1 cellular context compared by ENCODE assay signal in genomic region chr4:24799544-24800272, GRCh38.
A peak's percentile ranks its signal among the peaks of the same experiment; 100 is the strongest.
TF ChIP-seq lines count a peak whose summit lies in the region.

No MANE protein-coding gene starts in this region.

TF ChIP-seq in WTC11, 78 proteins besides CTCF, POLR2A, EP300 and RAD21 (continued from another document):
- TF ChIP-seq ZNF281 (CRISPR knock-in tag; IDR thresholded peaks at IDR 0.05) (no peak), MXD4 (CRISPR knock-in tag; IDR thresholded peaks at IDR 0.05; ENCODE audit: borderline replicate concordance) (no peak), TEAD1 (CRISPR knock-in tag; IDR thresholded peaks at IDR 0.05) (peak; percentile 62; the same call in 1 of the 2 replicates), ZSCAN18 (CRISPR knock-in tag; IDR thresholded peaks at IDR 0.05) (no peak), ZNF121 (CRISPR knock-in tag; IDR thresholded peaks at IDR 0.05) (no peak; the same call in 1 of the 2 replicates), ATF1 (CRISPR knock-in tag; IDR thresholded peaks at IDR 0.05) (no peak), ZBTB21 (CRISPR knock-in tag; IDR thresholded peaks at IDR 0.05; ENCODE audit: borderline replicate concordance) (0 out of 2 replicates have a peak, but pooled peaks have one; percentile 32), TCF7 (CRISPR knock-in tag; IDR thresholded peaks at IDR 0.05; ENCODE audit: low read depth) (0 out of 2 replicates have a peak, but pooled peaks have one; percentile 56), TP53 (CRISPR knock-in tag; IDR thresholded peaks at IDR 0.05) (0 out of 2 replicates have a peak, but pooled peaks have one; percentile 57), TEAD4 (CRISPR knock-in tag; IDR thresholded peaks at IDR 0.05) (no peak), JUN (CRISPR knock-in tag; IDR thresholded peaks at IDR 0.05) (peak; percentile 47; the same call in 1 of the 2 replicates), ZNF317 (CRISPR knock-in tag; IDR thresholded peaks at IDR 0.05; ENCODE audit: borderline replicate concordance, low read depth) (peak; percentile 42; the same call in 1 of the 2 replicates), GRHL2 (CRISPR knock-in tag; IDR thresholded peaks at IDR 0.05; ENCODE audit: insufficient replicate concordance, severe bottlenecking) (no peak), FOXP1 (CRISPR knock-in tag; IDR thresholded peaks at IDR 0.05; ENCODE audit: borderline replicate concordance) (peak; percentile 89; the same call in 1 of the 2 replicates), EMX1 (CRISPR knock-in tag; IDR thresholded peaks at IDR 0.05) (no peak), JAZF1 (CRISPR knock-in tag; IDR thresholded peaks at IDR 0.05) (no peak), RORB (CRISPR knock-in tag; IDR thresholded peaks at IDR 0.05) (no peak), ZNF423 (CRISPR knock-in tag; IDR thresholded peaks at IDR 0.05) (no peak), ZNF232 (CRISPR knock-in tag; IDR thresholded peaks at IDR 0.05) (no peak), STAT6 (CRISPR knock-in tag; conservative IDR thresholded peaks at IDR 0.05; ENCODE audit: low read depth) (no peak), NFE2L1 (CRISPR knock-in tag; IDR thresholded peaks at IDR 0.05) (0 out of 2 replicates have a peak, but pooled peaks have one; percentile 38)
- TF ChIP-seq, protein P1, sequence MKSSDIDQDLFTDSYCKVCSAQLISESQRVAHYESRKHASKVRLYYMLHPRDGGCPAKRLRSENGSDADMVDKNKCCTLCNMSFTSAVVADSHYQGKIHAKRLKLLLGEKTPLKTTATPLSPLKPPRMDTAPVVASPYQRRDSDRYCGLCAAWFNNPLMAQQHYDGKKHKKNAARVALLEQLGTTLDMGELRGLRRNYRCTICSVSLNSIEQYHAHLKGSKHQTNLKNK (CRISPR knock-in tag; IDR thresholded peaks at IDR 0.05) = no peak
- TF ChIP-seq, protein P2, sequence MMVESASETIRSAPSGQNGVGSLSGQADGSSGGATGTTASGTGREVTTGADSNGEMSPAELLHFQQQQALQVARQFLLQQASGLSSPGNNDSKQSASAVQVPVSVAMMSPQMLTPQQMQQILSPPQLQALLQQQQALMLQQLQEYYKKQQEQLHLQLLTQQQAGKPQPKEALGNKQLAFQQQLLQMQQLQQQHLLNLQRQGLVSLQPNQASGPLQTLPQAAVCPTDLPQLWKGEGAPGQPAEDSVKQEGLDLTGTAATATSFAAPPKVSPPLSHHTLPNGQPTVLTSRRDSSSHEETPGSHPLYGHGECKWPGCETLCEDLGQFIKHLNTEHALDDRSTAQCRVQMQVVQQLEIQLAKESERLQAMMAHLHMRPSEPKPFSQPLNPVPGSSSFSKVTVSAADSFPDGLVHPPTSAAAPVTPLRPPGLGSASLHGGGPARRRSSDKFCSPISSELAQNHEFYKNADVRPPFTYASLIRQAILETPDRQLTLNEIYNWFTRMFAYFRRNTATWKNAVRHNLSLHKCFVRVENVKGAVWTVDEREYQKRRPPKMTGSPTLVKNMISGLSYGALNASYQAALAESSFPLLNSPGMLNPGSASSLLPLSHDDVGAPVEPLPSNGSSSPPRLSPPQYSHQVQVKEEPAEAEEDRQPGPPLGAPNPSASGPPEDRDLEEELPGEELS (CRISPR knock-in tag; IDR thresholded peaks at IDR 0.05) = peak; percentile 35; the same call in 1 of the 2 replicates
- TF ChIP-seq, protein P3, sequence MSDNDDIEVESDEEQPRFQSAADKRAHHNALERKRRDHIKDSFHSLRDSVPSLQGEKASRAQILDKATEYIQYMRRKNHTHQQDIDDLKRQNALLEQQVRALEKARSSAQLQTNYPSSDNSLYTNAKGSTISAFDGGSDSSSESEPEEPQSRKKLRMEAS (CRISPR knock-in tag; IDR thresholded peaks at IDR 0.05) = peak; percentile 79; the same call in 1 of the 2 replicates
- TF ChIP-seq, protein P4, sequence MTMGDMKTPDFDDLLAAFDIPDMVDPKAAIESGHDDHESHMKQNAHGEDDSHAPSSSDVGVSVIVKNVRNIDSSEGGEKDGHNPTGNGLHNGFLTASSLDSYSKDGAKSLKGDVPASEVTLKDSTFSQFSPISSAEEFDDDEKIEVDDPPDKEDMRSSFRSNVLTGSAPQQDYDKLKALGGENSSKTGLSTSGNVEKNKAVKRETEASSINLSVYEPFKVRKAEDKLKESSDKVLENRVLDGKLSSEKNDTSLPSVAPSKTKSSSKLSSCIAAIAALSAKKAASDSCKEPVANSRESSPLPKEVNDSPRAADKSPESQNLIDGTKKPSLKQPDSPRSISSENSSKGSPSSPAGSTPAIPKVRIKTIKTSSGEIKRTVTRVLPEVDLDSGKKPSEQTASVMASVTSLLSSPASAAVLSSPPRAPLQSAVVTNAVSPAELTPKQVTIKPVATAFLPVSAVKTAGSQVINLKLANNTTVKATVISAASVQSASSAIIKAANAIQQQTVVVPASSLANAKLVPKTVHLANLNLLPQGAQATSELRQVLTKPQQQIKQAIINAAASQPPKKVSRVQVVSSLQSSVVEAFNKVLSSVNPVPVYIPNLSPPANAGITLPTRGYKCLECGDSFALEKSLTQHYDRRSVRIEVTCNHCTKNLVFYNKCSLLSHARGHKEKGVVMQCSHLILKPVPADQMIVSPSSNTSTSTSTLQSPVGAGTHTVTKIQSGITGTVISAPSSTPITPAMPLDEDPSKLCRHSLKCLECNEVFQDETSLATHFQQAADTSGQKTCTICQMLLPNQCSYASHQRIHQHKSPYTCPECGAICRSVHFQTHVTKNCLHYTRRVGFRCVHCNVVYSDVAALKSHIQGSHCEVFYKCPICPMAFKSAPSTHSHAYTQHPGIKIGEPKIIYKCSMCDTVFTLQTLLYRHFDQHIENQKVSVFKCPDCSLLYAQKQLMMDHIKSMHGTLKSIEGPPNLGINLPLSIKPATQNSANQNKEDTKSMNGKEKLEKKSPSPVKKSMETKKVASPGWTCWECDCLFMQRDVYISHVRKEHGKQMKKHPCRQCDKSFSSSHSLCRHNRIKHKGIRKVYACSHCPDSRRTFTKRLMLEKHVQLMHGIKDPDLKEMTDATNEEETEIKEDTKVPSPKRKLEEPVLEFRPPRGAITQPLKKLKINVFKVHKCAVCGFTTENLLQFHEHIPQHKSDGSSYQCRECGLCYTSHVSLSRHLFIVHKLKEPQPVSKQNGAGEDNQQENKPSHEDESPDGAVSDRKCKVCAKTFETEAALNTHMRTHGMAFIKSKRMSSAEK (CRISPR knock-in tag; IDR thresholded peaks at IDR 0.05; ENCODE audit: borderline replicate concordance) = no peak
TF ChIP-seq in WTC11: peak in this region for 25.
